In the genomic region with DNA sequence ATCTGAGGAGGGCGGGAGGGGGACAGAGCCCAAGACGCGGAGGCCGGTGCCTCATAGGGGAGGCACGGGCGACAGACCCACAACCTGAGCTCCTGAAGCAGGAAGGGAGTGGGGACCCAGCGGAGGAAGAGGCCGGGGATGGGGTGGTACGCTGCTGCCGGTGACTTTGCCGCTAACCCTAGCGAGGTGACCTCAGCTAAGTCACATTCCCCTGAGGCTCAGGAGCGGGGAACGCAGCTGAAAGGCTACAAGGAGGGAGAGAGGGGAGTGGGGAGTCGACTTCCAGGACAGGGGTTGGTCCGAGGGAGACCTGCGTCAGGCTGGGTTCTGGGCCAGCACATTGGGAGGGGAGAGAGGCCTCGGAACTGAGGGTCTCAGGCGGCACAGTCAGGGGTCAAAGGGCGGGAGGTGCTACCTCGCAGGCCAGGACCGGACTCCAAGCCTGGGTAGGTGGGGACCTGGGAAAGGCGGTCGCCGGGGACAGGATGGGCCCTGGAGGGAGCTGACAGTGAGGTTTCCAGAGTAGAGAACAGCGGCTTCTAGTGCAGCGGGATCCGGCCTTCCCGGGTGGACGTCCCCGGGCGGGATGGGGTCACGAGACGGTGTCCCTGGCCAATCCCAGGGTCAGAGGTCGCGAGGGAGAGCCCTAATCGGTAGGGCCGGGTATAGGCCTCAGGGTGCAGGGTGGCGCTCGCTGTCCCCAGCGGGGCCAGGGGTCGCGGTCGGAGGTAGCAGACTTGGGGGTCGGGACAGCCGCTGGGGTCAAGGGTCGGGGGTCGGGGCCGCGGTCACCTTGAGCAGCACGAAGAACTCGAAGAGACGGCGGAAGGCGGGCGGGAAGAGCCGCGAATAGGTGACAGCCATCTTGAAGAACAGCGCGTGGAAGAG, we compare ENCODE assay signal across 1 cellular context.
TF ChIP-seq lines count a peak whose summit lies in the region.

No MANE protein-coding gene starts in this region.

TF ChIP-seq in H1, 55 proteins besides CTCF, POLR2A, EP300 and RAD21:
- no peak for TF ChIP-seq MAFK (IDR thresholded peaks at IDR 0.05; ENCODE audit: low read depth, low read length)
TF ChIP-seq in H1: peak in this region for 0.
